ENCODE assay signal across 15 cellular contexts in genomic region chr1:150695561-150695960, GRCh38. TPM values are rescaled to one million over a fixed set of nuclear protein-coding genes. Genes with fewer than 3 reads are reported as not detected.
A peak's percentile ranks its signal among the peaks of the same experiment; 100 is the strongest.
DNase-seq lines count a peak whose midpoint lies in the region; ATAC-seq and TF ChIP-seq lines count a peak whose summit lies in the region.
"Had no signal": no experiment of that assay in that cellular context is flagged by ENCODE, and none has a peak within 500 bp of the region (broad histone marks: within the 10 kb centered on the region; RNA-seq: fewer than 3 reads in every experiment).

No MANE protein-coding gene starts in this region.

- H3K36me3 Mint-ChIP-seq in nephron (ENCODE audit: low read depth), result peaks cover 23% of the 10 kb centered on the region
- peaks cover 29% of the 10 kb centered on the region for H3K36me3 Mint-ChIP-seq in effector memory CD8-positive, alpha-beta T cell (ENCODE audit: insufficient read depth)

- no peak overlapping the region for H3K4me3 ChIP-seq in DOHH2 (ENCODE audit: low read length)
- H3K4me3 ChIP-seq in LNCaP clone FGC (ENCODE audit: low read depth, low read length), result peak overlapping the region; percentile 65

- no peak overlapping the region for H3K27ac Mint-ChIP-seq in nephron
- H3K27ac Mint-ChIP-seq in effector memory CD8-positive, alpha-beta T cell, result no peak overlapping the region

- no peak overlapping the region for H3K27ac ChIP-seq in DOHH2 (ENCODE audit: low read depth, low read length)

- peak overlapping the region; percentile 82 for H3K4me2 ChIP-seq in DOHH2 (ENCODE audit: low read length)

- no peaks in the 10 kb centered on the region for H3K27me3 ChIP-seq in DOHH2 (ENCODE audit: control insufficient read depth, low read length)

- no peaks in the 10 kb centered on the region for H3K27me3 Mint-ChIP-seq in nephron (ENCODE audit: low read depth)
- peaks cover 0 to 2% of the 10 kb centered on the region in 2 donors for H3K27me3 Mint-ChIP-seq in effector memory CD8-positive, alpha-beta T cell

- H3K9me2 ChIP-seq in DOHH2 (replicated peaks; ENCODE audit: control insufficient read depth, low read length), result no peaks in the 10 kb centered on the region

- peaks cover 17% of the 10 kb centered on the region for H3K4me1 ChIP-seq in DOHH2 (ENCODE audit: control insufficient read depth, low read length)

- H3K4me3 Mint-ChIP-seq in nephron, result peak overlapping the region; percentile 47 to 54 (median 50)
- peak overlapping the region in 1 of 2 donors; percentile 26 for H3K4me3 Mint-ChIP-seq in effector memory CD8-positive, alpha-beta T cell

- no peaks in the 10 kb centered on the region for H3K9me3 ChIP-seq in DOHH2 (ENCODE audit: control insufficient read depth, insufficient read depth, low read length)

- H3K36me3 ChIP-seq in DOHH2 (ENCODE audit: control insufficient read depth, low read length), result peaks cover 38% of the 10 kb centered on the region

- H3F3A ChIP-seq in DOHH2 (ENCODE audit: control insufficient read depth, insufficient read depth), result peaks cover 5% of the 10 kb centered on the region; the same call in 1 of the 2 replicates

- DNase-seq in LNCaP clone FGC (ENCODE audit: low read depth), result no peak
- peak; percentile 13 for DNase-seq in dermis blood vessel endothelial cell
- DNase-seq in SK-N-DZ (ENCODE audit: low spot score), result no peak
- DNase-seq in effector memory CD8-positive, alpha-beta T cell, result no peak
- no peak for DNase-seq in NCI-H226
- no peak for DNase-seq in cerebellar nuclear complex (lab: John Stamatoyannopoulos, UW)
- DNase-seq: DMS79, GOT3, MM.1S, NCI-H774 had no signal

- H3K79me2 ChIP-seq in DOHH2 (ENCODE audit: control insufficient read depth, low read length), result peaks cover 19% of the 10 kb centered on the region

- no peaks in the 10 kb centered on the region for H4K20me1 ChIP-seq in DOHH2 (ENCODE audit: control insufficient read depth, insufficient read depth, low read depth, low read length)

- TF ChIP-seq CTCF in DOHH2 (IDR thresholded peaks at IDR 0.05; ENCODE audit: low read depth, low read length, poor library complexity, severe bottlenecking), result no peak
- no peak for TF ChIP-seq CTCF in LNCaP clone FGC (IDR thresholded peaks at IDR 0.05; ENCODE audit: control insufficient read depth, extremely low read depth, insufficient read depth)
- TF ChIP-seq CTCF in nephron (IDR thresholded peaks at IDR 0.05; ENCODE audit: unreplicated experiment in 3 of 3), result no peak

- peaks cover 15% of the 10 kb centered on the region for H3K4me1 Mint-ChIP-seq in nephron
- peaks cover 8 to 19% of the 10 kb centered on the region in 2 donors for H3K4me1 Mint-ChIP-seq in effector memory CD8-positive, alpha-beta T cell (ENCODE audit: low read depth in 2 of 2)

- no peak for ATAC-seq in effector memory CD8-positive, alpha-beta T cell (replicated peaks)

- no peaks in the 10 kb centered on the region for H3K9me3 Mint-ChIP-seq in nephron
- H3K9me3 Mint-ChIP-seq in effector memory CD8-positive, alpha-beta T cell, result no peaks in the 10 kb centered on the region

RNA-seq across cellular contexts. Expression of gene GOLPH3L, which starts 1.4 kb away (rescaled TPM):
- 17.4 and 24.8 TPM in 2 replicates for total RNA-seq in dermis blood vessel endothelial cell
- polyA plus RNA-seq in SK-N-DZ (2014; cell fraction: cytosol; rRNA removed), result 9.8 and 10.6 TPM in 2 replicates
- polyA plus RNA-seq in SK-N-DZ (2014; cell fraction: nucleus; rRNA removed), result 6.8 and 8.0 TPM in 2 replicates

RNA-seq across cellular contexts. Expression of gene HORMAD1, which starts 25.1 kb away (rescaled TPM):
- total RNA-seq in dermis blood vessel endothelial cell, result 0.17 TPM in 1 of 2 replicates, not detected in the other
- not detected in 2 replicates for polyA plus RNA-seq in SK-N-DZ (2014; cell fraction: cytosol; rRNA removed)
- polyA plus RNA-seq in SK-N-DZ (2014; cell fraction: nucleus; rRNA removed), result not detected in 2 replicates
- total RNA-seq: cardiac septum; mucosa of gallbladder; T-helper 1 cell treated with Interleukin-12 subunit alpha and Interleukin-12 subunit beta and Interleukin-4 antibody, amounts not matched to agents 30 ng/mL and 1 ng/mL, for 36 hours had no signal
